14 cellular contexts compared by ENCODE assay signal in genomic region chr22:36790648-36791047, GRCh38. TPM values are rescaled to one million over a fixed set of nuclear protein-coding genes. Genes with fewer than 3 reads are reported as not detected.
DNase-seq lines count a peak whose midpoint lies in the region; ATAC-seq lines count a peak whose summit lies in the region.
"Had no signal": no experiment of that assay in that cellular context is flagged by ENCODE, and none has a peak within 500 bp of the region (broad histone marks: within the 10 kb centered on the region; RNA-seq: fewer than 3 reads in every experiment).

No MANE protein-coding gene starts in this region.

- peak; percentile 31 for DNase-seq in activated CD4-positive, alpha-beta T cell treated with anti-CD3 and anti-CD28 coated beads, Interleukin-2, amount 10 ng/mL, durations not matched to agents 7 days and 5 days
- DNase-seq in activated CD4-positive, alpha-beta T cell treated with anti-CD3 and anti-CD28 coated beads for 1 hour: no peak
- peak; percentile 61 for DNase-seq in activated CD8-positive, alpha-beta T cell treated with anti-CD3 and anti-CD28 coated beads, Interleukin-2, amount 10 ng/mL, durations not matched to agents 7 days and 5 days
- DNase-seq in stimulated activated CD8-positive, alpha-beta memory T cell treated with anti-CD3 and anti-CD28 coated beads, Interleukin-15, amount 100 ng/mL, for 48 hours (ENCODE audit: low read depth in 2 of 2): peak; percentile 23 to 38
- no peak for DNase-seq in globus pallidus (ENCODE audit: low spot score)
- DNase-seq in NK-92 treated with Interleukin-12 subunit alpha and Interleukin-12 subunit beta, amount 100 ng/mL, for 24 hours (lab: John Stamatoyannopoulos, UW): no peak
- DNase-seq: NCI-H226, SJCRH30 had no signal

- H3K4me1 Mint-ChIP-seq in activated CD4-positive, alpha-beta T cell treated with anti-CD3 and anti-CD28 coated beads, Interleukin-2, amount 10 ng/mL, durations not matched to agents 7 days and 5 days: peaks cover 13% of the 10 kb centered on the region
- H3K4me1 Mint-ChIP-seq in activated CD8-positive, alpha-beta T cell treated with anti-CD3 and anti-CD28 coated beads, Interleukin-2, amount 10 ng/mL, durations not matched to agents 7 days and 5 days (ENCODE audit: low read depth): peaks cover 13% of the 10 kb centered on the region

- H3K27me3 Mint-ChIP-seq in activated CD4-positive, alpha-beta T cell treated with anti-CD3 and anti-CD28 coated beads, Interleukin-2, amount 10 ng/mL, durations not matched to agents 7 days and 5 days: no peaks in the 10 kb centered on the region
- H3K27me3 Mint-ChIP-seq in activated CD8-positive, alpha-beta T cell treated with anti-CD3 and anti-CD28 coated beads, Interleukin-2, amount 10 ng/mL, durations not matched to agents 7 days and 5 days (ENCODE audit: low read depth): peaks cover 3% of the 10 kb centered on the region

- H3K9me3 Mint-ChIP-seq in activated CD4-positive, alpha-beta T cell treated with anti-CD3 and anti-CD28 coated beads, Interleukin-2, amount 10 ng/mL, durations not matched to agents 7 days and 5 days: no peaks in the 10 kb centered on the region
- no peaks in the 10 kb centered on the region for H3K9me3 Mint-ChIP-seq in activated CD8-positive, alpha-beta T cell treated with anti-CD3 and anti-CD28 coated beads, Interleukin-2, amount 10 ng/mL, durations not matched to agents 7 days and 5 days (ENCODE audit: insufficient read depth)
- H3K9me3 Mint-ChIP-seq: neural crest cell had no signal

- no peak overlapping the region for H3K27ac Mint-ChIP-seq in activated CD4-positive, alpha-beta T cell treated with anti-CD3 and anti-CD28 coated beads, Interleukin-2, amount 10 ng/mL, durations not matched to agents 7 days and 5 days
- no peak overlapping the region for H3K27ac Mint-ChIP-seq in activated CD8-positive, alpha-beta T cell treated with anti-CD3 and anti-CD28 coated beads, Interleukin-2, amount 10 ng/mL, durations not matched to agents 7 days and 5 days

- POLR2A ChIA-PET in activated CD4-positive, alpha-beta T cell treated with anti-CD3 and anti-CD28 coated beads, Interleukin-2, amount 10 ng/mL, durations not matched to agents 7 days and 5 days (lab: Charles Lee): no interaction called here
- POLR2A ChIA-PET in activated CD8-positive, alpha-beta T cell treated with anti-CD3 and anti-CD28 coated beads, Interleukin-2, amount 10 ng/mL, durations not matched to agents 7 days and 5 days (lab: Charles Lee): no interaction called here

- no peak overlapping the region for H3K4me3 Mint-ChIP-seq in activated CD4-positive, alpha-beta T cell treated with anti-CD3 and anti-CD28 coated beads, Interleukin-2, amount 10 ng/mL, durations not matched to agents 7 days and 5 days
- no peak overlapping the region for H3K4me3 Mint-ChIP-seq in activated CD8-positive, alpha-beta T cell treated with anti-CD3 and anti-CD28 coated beads, Interleukin-2, amount 10 ng/mL, durations not matched to agents 7 days and 5 days
- H3K4me3 Mint-ChIP-seq: neural crest cell had no signal

- peak; percentile 68 for ATAC-seq in HG03095 (IDR thresholded peaks at IDR 0.05; ENCODE audit: unreplicated experiment)
- ATAC-seq in activated CD8-positive, alpha-beta T cell treated with anti-CD3 and anti-CD28 coated beads, Interleukin-2, amount 10 ng/mL, durations not matched to agents 7 days and 5 days: peak; percentile 91
- ATAC-seq in HG02852 (IDR thresholded peaks at IDR 0.05; ENCODE audit: unreplicated experiment): no peak
- ATAC-seq: HepG2 had no signal

- no peaks in the 10 kb centered on the region for H3K36me3 Mint-ChIP-seq in activated CD4-positive, alpha-beta T cell treated with anti-CD3 and anti-CD28 coated beads, Interleukin-2, amount 10 ng/mL, durations not matched to agents 7 days and 5 days (ENCODE audit: low read depth)
- H3K36me3 Mint-ChIP-seq in activated CD8-positive, alpha-beta T cell treated with anti-CD3 and anti-CD28 coated beads, Interleukin-2, amount 10 ng/mL, durations not matched to agents 7 days and 5 days (ENCODE audit: low read depth): no peaks in the 10 kb centered on the region

- CTCF ChIA-PET in activated CD4-positive, alpha-beta T cell treated with anti-CD3 and anti-CD28 coated beads, Interleukin-2, amount 10 ng/mL, durations not matched to agents 7 days and 5 days (lab: Charles Lee): no interaction called here
- CTCF ChIA-PET in activated CD8-positive, alpha-beta T cell treated with anti-CD3 and anti-CD28 coated beads, Interleukin-2, amount 10 ng/mL, durations not matched to agents 7 days and 5 days (lab: Charles Lee): interaction anchor here (1.2 to 1.5 kb wide), 2 partner anchors 65 to 186 kb away, joined by 3 to 4 read pairs; no protein-coding TSS in a partner anchor

RNA-seq across cellular contexts. Expression of gene IFT27, which starts 14.7 kb away (rescaled TPM):
- total RNA-seq in activated CD4-positive, alpha-beta T cell treated with anti-CD3 and anti-CD28 coated beads, Interleukin-2, amount 10 ng/mL, durations not matched to agents 7 days and 5 days: 10 to 100 TPM; 20.7 to 29.0 TPM
- total RNA-seq in activated CD8-positive, alpha-beta T cell treated with anti-CD3 and anti-CD28 coated beads, Interleukin-2, amount 10 ng/mL, durations not matched to agents 7 days and 5 days: 10 to 100 TPM; 26.5 to 27.2 TPM

RNA-seq across cellular contexts. Expression of gene PVALB, which starts 26.2 kb away (rescaled TPM):
- not detected for total RNA-seq in activated CD4-positive, alpha-beta T cell treated with anti-CD3 and anti-CD28 coated beads, Interleukin-2, amount 10 ng/mL, durations not matched to agents 7 days and 5 days
- total RNA-seq in activated CD8-positive, alpha-beta T cell treated with anti-CD3 and anti-CD28 coated beads, Interleukin-2, amount 10 ng/mL, durations not matched to agents 7 days and 5 days: not detected
- total RNA-seq: HepG2, kidney epithelial cell, temporal lobe had no signal

Comparison
In these comparisons a context has a peak if more than half of its experiments do, and no peak if none do; other contexts are left out.
1. DNase-seq: peak in activated CD4-positive, alpha-beta T cell treated with anti-CD3 and anti-CD28 coated beads, Interleukin-2, amount 10 ng/mL, durations not matched to agents 7 days and 5 days (single experiment), activated CD8-positive, alpha-beta T cell treated with anti-CD3 and anti-CD28 coated beads, Interleukin-2, amount 10 ng/mL, durations not matched to agents 7 days and 5 days (single experiment) and stimulated activated CD8-positive, alpha-beta memory T cell treated with anti-CD3 and anti-CD28 coated beads, Interleukin-15, amount 100 ng/mL, for 48 hours (2 of 2); none in activated CD4-positive, alpha-beta T cell treated with anti-CD3 and anti-CD28 coated beads for 1 hour (single experiment), globus pallidus (single experiment) and NK-92 treated with Interleukin-12 subunit alpha and Interleukin-12 subunit beta, amount 100 ng/mL, for 24 hours (single experiment).